Comparison of ENCODE assay signal across 9 cellular contexts in genomic region chr2:159185401-159186130, GRCh38.
DNase-seq lines count a peak whose midpoint lies in the region; ATAC-seq, FAIRE-seq and TF ChIP-seq lines count a peak whose summit lies in the region.
"Had no signal": no experiment of that assay in that cellular context is flagged by ENCODE, and none has a peak within 500 bp of the region (broad histone marks: within the 10 kb centered on the region; RNA-seq: fewer than 3 reads in every experiment).

No MANE protein-coding gene starts in this region.

- peak overlapping the region; percentile 96 for H3K27ac Mint-ChIP-seq in nephron progenitor cell

- DNase-seq in NCI-H2171 treated with DMSO at 0.1 percent for 48 hours (lab: John Stamatoyannopoulos, UW) (peak; percentile 22), NCI-H2171 (lab: John Stamatoyannopoulos, UW) (no peak), IMR-90 (peak; percentile 58), bronchial epithelial cell (ENCODE audit: low read depth) (peak; percentile 22), nephron progenitor cell (no peak), T-helper 9 cell (no peak), activated gamma-delta T cell treated with Interleukin-2 at 50 U/mL for 16 hours (no peak)

- peak; percentile 74 for ATAC-seq in GM21717 (IDR thresholded peaks at IDR 0.05; ENCODE audit: unreplicated experiment)
- ATAC-seq in IMR-90 (ENCODE audit: low read depth), result peak; percentile 63; the same call in 1 of the 2 replicates

- dilution Hi-C loops in IMR-90 (cut with HindIII; ENCODE audit: low sequenced_read_pairs, unreplicated experiment), result no loop called here

- H3K4ac ChIP-seq in IMR-90 (ENCODE audit: low read depth, low read length), result no peak overlapping the region

- 40% methylated on average over 1 of the region's 14 CpGs; no CpG with 5 or more reads in 1 of the 2 experiments for WGBS in IMR-90 (ENCODE audit: extremely low coverage in 2 of 2, insufficient read length in 1 of 2), 2 experiments

- H2AK9ac ChIP-seq in IMR-90 (replicated peaks; ENCODE audit: low read depth, low read length, poor library complexity), result peak overlapping the region; percentile 26

- BruUV-seq in IMR-90 (replicated peaks; lab: Mats Ljungman, UMichigan), result no TSS peak

- no peak overlapping the region for H4K91ac ChIP-seq in IMR-90 (ENCODE audit: insufficient read depth, low read depth, low read length)

- intact Hi-C loops in IMR-90 (cut with micrococcal nuclease), result loop anchor here (5.0 kb wide), 1 partner anchor 283 kb away; no protein-coding TSS in a partner anchor

- H4K20me1 ChIP-seq in IMR-90 (ENCODE audit: insufficient read depth, low read length), result peaks cover 10% of the 10 kb centered on the region

- H2AK5ac ChIP-seq in IMR-90 (ENCODE audit: low read depth, low read length), result 0 out of 2 replicates have a peak overlapping the region, but pooled peaks have one; percentile 4

- peaks cover 20% of the 10 kb centered on the region for H3K9me1 ChIP-seq in IMR-90 (ENCODE audit: insufficient read depth, low read length)

- no peak overlapping the region for H4K5ac ChIP-seq in IMR-90 (ENCODE audit: low read depth, low read length)

- no peak overlapping the region for H4K8ac ChIP-seq in IMR-90 (ENCODE audit: low read depth in 2 of 2, low read length in 2 of 2)

- no peak overlapping the region for H2BK120ac ChIP-seq in IMR-90 (ENCODE audit: low read depth, low read length)

- H2BK20ac ChIP-seq in IMR-90 (ENCODE audit: low read depth, low read length), result no peak overlapping the region

- no peaks in the 10 kb centered on the region for H3K9me3 Mint-ChIP-seq in nephron progenitor cell
- H3K9me3 Mint-ChIP-seq: CD4-positive, CD25-positive, alpha-beta regulatory T cell had no signal

- no peak overlapping the region for H3K27ac ChIP-seq in IMR-90 (ENCODE audit: insufficient read depth, low read length)

- in situ Hi-C loops in IMR-90 (cut with MboI; ENCODE audit: low sequenced_read_pairs), result no loop called here

- no peak overlapping the region for H3K18ac ChIP-seq in IMR-90 (ENCODE audit: low read depth, low read length)

- FAIRE-seq in bronchial epithelial cell (lab: Jason Lieb, UNC), result no peak

- H2BK5ac ChIP-seq in IMR-90 (ENCODE audit: low read depth, low read length, poor library complexity, severe bottlenecking), result no peak overlapping the region

- H3K14ac ChIP-seq in IMR-90 (replicated peaks; ENCODE audit: low read depth, low read length), result peak overlapping the region; percentile 2

- peak; percentile 65 for TF ChIP-seq RAD21 in IMR-90 (IDR thresholded peaks at IDR 0.05; ENCODE audit: low read length)

- TF ChIP-seq CTCF in IMR-90 (conservative IDR thresholded peaks at IDR 0.05; ENCODE audit: low read depth, low read length) (peak; percentile 49), bronchial epithelial cell (IDR thresholded peaks at IDR 0.05; ENCODE audit: insufficient read depth, low read length, severe bottlenecking) (peak; percentile 44), nephron progenitor cell (IDR thresholded peaks at IDR 0.05) (peak; percentile 35)

- H3K23ac ChIP-seq in IMR-90 (ENCODE audit: low read depth, low read length), result peak overlapping the region; percentile 78; the same call in 1 of the 2 replicates

- no peak overlapping the region for H3K56ac ChIP-seq in IMR-90 (ENCODE audit: extremely low read depth, insufficient read depth, low read length)

- CTCF ChIA-PET in IMR-90 (lab: Yijun Ruan, JAX), result no interaction called here

- no peaks in the 10 kb centered on the region for H3K27me3 Mint-ChIP-seq in nephron progenitor cell (ENCODE audit: low read depth, poor library complexity)
- H3K27me3 Mint-ChIP-seq: CD4-positive, CD25-positive, alpha-beta regulatory T cell had no signal

- peaks cover 5% of the 10 kb centered on the region for H3K4me1 ChIP-seq in IMR-90 (ENCODE audit: control insufficient read depth, insufficient read depth, low read length)

- no peak for TF ChIP-seq POLR2A in IMR-90 (IDR thresholded peaks at IDR 0.05; ENCODE audit: low read depth, low read length)

- H3K79me1 ChIP-seq in IMR-90 (ENCODE audit: low read depth in 1 of 2, low read length in 2 of 2), result peaks cover 0 to 28% of the 10 kb centered on the region in 2 experiments; a peak in 3 of 4 replicates

- H3K4me1 Mint-ChIP-seq in nephron progenitor cell, result peaks cover 36% of the 10 kb centered on the region

- H3K27me3 ChIP-seq in IMR-90 (ENCODE audit: control insufficient read depth, insufficient read depth, low read length), result no peaks in the 10 kb centered on the region
- H3K27me3 ChIP-seq in bronchial epithelial cell (ENCODE audit: control insufficient read depth, insufficient read depth, low read length), result no peaks in the 10 kb centered on the region

- no peak overlapping the region for H3K4me3 ChIP-seq in IMR-90 (ENCODE audit: insufficient read depth, low read depth, low read length)
- H3K4me3 ChIP-seq in bronchial epithelial cell (ENCODE audit: low read depth, low read length), result no peak overlapping the region

- no peak overlapping the region for H2BK15ac ChIP-seq in IMR-90 (ENCODE audit: low read depth, low read length)

- H3K4me3 Mint-ChIP-seq in nephron progenitor cell, result no peak overlapping the region
- H3K4me3 Mint-ChIP-seq: CD4-positive, CD25-positive, alpha-beta regulatory T cell had no signal

- H3K36me3 Mint-ChIP-seq in nephron progenitor cell (ENCODE audit: low read depth), result peaks cover 94% of the 10 kb centered on the region
- H3K36me3 Mint-ChIP-seq: CD4-positive, CD25-positive, alpha-beta regulatory T cell had no signal

- H3K36me3 ChIP-seq in IMR-90 (ENCODE audit: control insufficient read depth, insufficient read depth, low read length) (peaks cover 47% of the 10 kb centered on the region), bronchial epithelial cell (ENCODE audit: control insufficient read depth, insufficient read depth, low read length) (peaks cover 26% of the 10 kb centered on the region)

- no peak overlapping the region for H2AFZ ChIP-seq in IMR-90 (replicated peaks; ENCODE audit: low read length, poor library complexity)

- POLR2A ChIA-PET in IMR-90 (lab: Charles Lee; ENCODE audit: unreplicated experiment), result no interaction called here

- no peak overlapping the region for H3K4me2 ChIP-seq in IMR-90 (ENCODE audit: low read depth, low read length)

- no peak overlapping the region for H3K9ac ChIP-seq in IMR-90 (ENCODE audit: low read depth, low read length)

- no peaks in the 10 kb centered on the region for H3K9me3 ChIP-seq in IMR-90 (ENCODE audit: control insufficient read depth, insufficient read depth, low read length)

TF ChIP-seq in IMR-90, 13 proteins besides CTCF, POLR2A, EP300 and RAD21:
- TF ChIP-seq BHLHE40 (IDR thresholded peaks at IDR 0.05; ENCODE audit: low read depth, low read length) (peak; percentile 4; the same call in 1 of the 2 replicates), CEBPB (IDR thresholded peaks at IDR 0.05; ENCODE audit: low read depth, low read length) (peak; percentile 25; the same call in 1 of the 2 replicates), MAZ (IDR thresholded peaks at IDR 0.05; ENCODE audit: borderline replicate concordance, low read depth, low read length) (no peak), SMC3 (IDR thresholded peaks at IDR 0.05; ENCODE audit: low read depth, low read length) (peak; percentile 54)

Comparison
In these comparisons a context has a peak if more than half of its experiments do, and no peak if none do; other contexts are left out.
1. DNase-seq: peak in NCI-H2171 treated with DMSO at 0.1 percent for 48 hours (single experiment), IMR-90 (single experiment) and bronchial epithelial cell (single experiment); none in NCI-H2171 (single experiment), nephron progenitor cell (single experiment), T-helper 9 cell (single experiment) and activated gamma-delta T cell treated with Interleukin-2 at 50 U/mL for 16 hours (single experiment).
2. Peak in every context shown above with its lines, with median percentiles within 50 percentile points of each other: CTCF ChIP-seq.